Comparison of ENCODE assay signal across 8 cellular contexts in the genomic region with DNA sequence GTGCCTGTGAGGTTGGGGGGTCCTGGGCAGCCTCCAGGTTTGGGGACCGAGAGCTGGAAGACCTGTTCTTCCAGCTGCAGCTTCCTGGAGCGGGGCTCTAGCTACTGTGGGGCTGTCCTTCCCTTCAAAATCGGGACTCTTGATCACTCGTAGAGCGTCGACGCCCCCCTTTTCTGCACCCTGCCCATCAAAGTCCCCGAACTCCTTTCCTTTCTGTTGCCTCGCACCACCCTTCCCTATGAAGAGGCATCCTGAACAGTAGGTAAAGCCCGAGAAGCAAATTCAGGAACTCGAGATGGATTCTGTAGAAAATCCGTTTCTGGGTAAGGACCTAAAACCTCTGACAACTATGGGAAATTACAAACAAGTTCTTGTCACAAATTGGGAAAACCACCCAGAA. TPM values are rescaled to one million over a fixed set of nuclear protein-coding genes. Genes with fewer than 3 reads are reported as not detected.
DNase-seq lines count a peak whose midpoint lies in the region; ATAC-seq and TF ChIP-seq lines count a peak whose summit lies in the region.

No MANE protein-coding gene starts in this region.

- H3K4me3 ChIP-seq in mammary epithelial cell (replicated peaks in 1 of 3; ENCODE audit: insufficient read depth in 1 of 3, low read depth in 2 of 3, low read length in 3 of 3) (peak overlapping the region; percentile 93 to 98 (median 93)), lung (peak overlapping the region; percentile 71)

- H3K27ac Mint-ChIP-seq in activated T-cell treated with anti-CD3 and anti-CD28 coated beads, Interleukin-2, amount 50 U/mL, for 72 hours = peak overlapping the region; percentile 76
- H3K27ac Mint-ChIP-seq in type B pancreatic cell = peak overlapping the region; percentile 94

- dilution Hi-C loops in mammary epithelial cell (cut with HindIII; ENCODE audit: low sequenced_read_pairs) = no loop called here

- no peaks in the 10 kb centered on the region for H3K9me3 ChIP-seq in mammary epithelial cell (replicated peaks; ENCODE audit: insufficient read depth, low read length)
- H3K9me3 ChIP-seq in lung (ENCODE audit: control insufficient read depth in 2 of 2, insufficient read depth in 1 of 2, low read length in 1 of 2) = no peaks in the 10 kb centered on the region

- in situ Hi-C loops in mammary epithelial cell (cut with MboI; ENCODE audit: low sequenced_read_pairs in 2 of 2) = no loop called here

- peak overlapping the region; percentile 83 to 92 for H3K4me3 Mint-ChIP-seq in activated T-cell treated with anti-CD3 and anti-CD28 coated beads, Interleukin-2, amount 50 U/mL, for 72 hours
- peak overlapping the region; percentile 93 for H3K4me3 Mint-ChIP-seq in type B pancreatic cell

- no peak for ATAC-seq in activated T-cell treated with anti-CD3 and anti-CD28 coated beads, Interleukin-2, amount 50 U/mL, for 72 hours (replicated peaks in 1 of 2)
- ATAC-seq in lung (ENCODE audit: insufficient read depth, low FRiP score) = no peak

- 1% methylated on average over 10 of the region's 12 CpGs for WGBS in mammary epithelial cell (ENCODE audit: low coverage, missing lambda C conversion rate)
- WGBS in lung, 2 donors = 0% methylated on average over 12 of the region's 12 CpGs

- peak overlapping the region; percentile 91 for H3K9ac ChIP-seq in mammary epithelial cell (ENCODE audit: insufficient read depth, low read length)

- H3K36me3 Mint-ChIP-seq in activated T-cell treated with anti-CD3 and anti-CD28 coated beads, Interleukin-2, amount 50 U/mL, for 72 hours (ENCODE audit: insufficient read depth in 2 of 2) = peaks cover 2% of the 10 kb centered on the region in 2 donors
- H3K36me3 Mint-ChIP-seq in type B pancreatic cell = no peaks in the 10 kb centered on the region

- H3K4me1 ChIP-seq in mammary epithelial cell (ENCODE audit: insufficient read depth, low read length) = peaks cover 25% of the 10 kb centered on the region
- peaks cover 6 to 11% of the 10 kb centered on the region in 2 donors for H3K4me1 ChIP-seq in lung (ENCODE audit: control insufficient read depth in 2 of 2, insufficient read depth in 2 of 2, low read length in 2 of 2)

- peak overlapping the region; percentile 84 for H3K4me2 ChIP-seq in mammary epithelial cell (ENCODE audit: insufficient read depth, low read depth, low read length)

- H2AFZ ChIP-seq in mammary epithelial cell (ENCODE audit: low read depth, low read length) = peak overlapping the region; percentile 93

- no peak for DNase-seq in activated T-cell treated with anti-CD3 and anti-CD28 coated beads, Interleukin-2, amount 50 U/mL, for 72 hours
- DNase-seq in activated T-cell treated with anti-CD3 and anti-CD28 coated beads, Interleukin-2, amount 50 U/mL, for 48 hours = no peak
- no peak for DNase-seq in mammary epithelial cell
- DNase-seq in lung (ENCODE audit: low spot score) = no peak
- no peak for DNase-seq in type B pancreatic cell (ENCODE audit: extremely low spot score, unreplicated experiment)
- no peak for DNase-seq in NCI-H2081 (lab: John Stamatoyannopoulos, UW)
- no peak for DNase-seq in COLO668 (lab: John Stamatoyannopoulos, UW; ENCODE audit: unreplicated experiment)
- DNase-seq in AML-193 (lab: John Stamatoyannopoulos, UW) = no peak

- no peaks in the 10 kb centered on the region for H3K27me3 Mint-ChIP-seq in activated T-cell treated with anti-CD3 and anti-CD28 coated beads, Interleukin-2, amount 50 U/mL, for 72 hours (ENCODE audit: low read depth)
- H3K27me3 Mint-ChIP-seq in type B pancreatic cell = no peaks in the 10 kb centered on the region

- CTCF ChIA-PET in mammary epithelial cell (lab: Charles Lee; ENCODE audit: low non-redundant PET) = interaction anchor here (0.6 to 1.0 kb wide), 5 partner anchors 18 to 284 kb away, joined by 3 to 5 read pairs (median 3); no protein-coding TSS in a partner anchor

- H4K20me1 ChIP-seq in mammary epithelial cell (ENCODE audit: insufficient read depth, low read length) = no peaks in the 10 kb centered on the region

- TSS peak; percentile 50 for BruUV-seq in mammary epithelial cell (replicated peaks; lab: Mats Ljungman, UMichigan)

- H3K27ac ChIP-seq in mammary epithelial cell (ENCODE audit: insufficient read depth, low read depth, low read length) (peak overlapping the region; percentile 89), lung (ENCODE audit: low read depth in 1 of 2, low read length in 1 of 2) (peak overlapping the region; percentile 90 to 97)

- H3K9me3 Mint-ChIP-seq in activated T-cell treated with anti-CD3 and anti-CD28 coated beads, Interleukin-2, amount 50 U/mL, for 72 hours = peaks cover 0 to 2% of the 10 kb centered on the region in 2 donors
- H3K9me3 Mint-ChIP-seq in type B pancreatic cell = no peaks in the 10 kb centered on the region

- H3K36me3 ChIP-seq in mammary epithelial cell (ENCODE audit: insufficient read depth, low read length) (peaks cover 1% of the 10 kb centered on the region), lung (ENCODE audit: control insufficient read depth in 2 of 2, insufficient read depth in 2 of 2, low read length in 2 of 2) (no peaks in the 10 kb centered on the region)

- H3K79me2 ChIP-seq in mammary epithelial cell (ENCODE audit: insufficient read depth, low read length) = peaks cover 52% of the 10 kb centered on the region

- H3K27me3 ChIP-seq in mammary epithelial cell (ENCODE audit: insufficient read depth, low read length) (no peaks in the 10 kb centered on the region), lung (ENCODE audit: control insufficient read depth, insufficient read depth) (no peaks in the 10 kb centered on the region)

- peaks cover 31% of the 10 kb centered on the region for H3K4me1 Mint-ChIP-seq in activated T-cell treated with anti-CD3 and anti-CD28 coated beads, Interleukin-2, amount 50 U/mL, for 72 hours (ENCODE audit: low read depth)
- H3K4me1 Mint-ChIP-seq in type B pancreatic cell (ENCODE audit: unreplicated experiment) = peaks cover 13% of the 10 kb centered on the region

- intact Hi-C loops in mammary epithelial cell (cut with micrococcal nuclease) = loop anchor here (1.0 to 5.0 kb wide), 4 partner anchors 18 to 114 kb away; partner anchors contain the start of genes INO80, NUSAP1 and OIP5

- TF ChIP-seq CTCF in mammary epithelial cell (conservative IDR thresholded peaks at IDR 0.05 in 1 of 2, IDR thresholded peaks at IDR 0.05 in 1 of 2; ENCODE audit: extremely low read depth in 1 of 2, insufficient read depth in 1 of 2, low read depth in 1 of 2, low read length in 2 of 2) (no peak), lung (IDR thresholded peaks at IDR 0.05; ENCODE audit: control extremely low read depth, extremely low read depth) (no peak), type B pancreatic cell (conservative IDR thresholded peaks at IDR 0.05) (no peak)

RNA-seq across cellular contexts. Expression of gene CHP1, which starts 0.5 kb away (rescaled TPM):
- total RNA-seq in activated T-cell treated with anti-CD3 and anti-CD28 coated beads, Interleukin-2, amount 50 U/mL, for 72 hours = 10 to 100 TPM; 45.0 to 46.7 TPM
- total RNA-seq in mammary epithelial cell (100 to 1,000 TPM; 132 to 138 TPM), lung (100 to 1,000 TPM; 124 to 167 TPM), type B pancreatic cell (ENCODE audit: low replicate concordance) (89.6 and 114 TPM in 2 replicates)
- polyA plus RNA-seq in mammary epithelial cell (75.9 TPM), lung (10 to 100 TPM; 73.3 to 78.9 TPM)
- polyA minus RNA-seq in mammary epithelial cell = 262 TPM

RNA-seq across cellular contexts. Expression of gene EXD1, which starts 1.0 kb away (rescaled TPM):
- not detected for total RNA-seq in activated T-cell treated with anti-CD3 and anti-CD28 coated beads, Interleukin-2, amount 50 U/mL, for 72 hours
- not detected for total RNA-seq in mammary epithelial cell
- polyA plus RNA-seq in mammary epithelial cell = 0.08 TPM
- not detected for polyA minus RNA-seq in mammary epithelial cell
- under 1 TPM in 1 of 2 donors, not detected in 1; 0.15 TPM for total RNA-seq in lung
- polyA plus RNA-seq in lung = under 1 TPM; 0.04 to 0.05 TPM
- not detected in 2 replicates for total RNA-seq in type B pancreatic cell (ENCODE audit: low replicate concordance)
